8 cellular contexts compared by ENCODE assay signal in genomic region chr2:119174216-119174992, GRCh38. TPM values are rescaled to one million over a fixed set of nuclear protein-coding genes. Genes with fewer than 3 reads are reported as not detected.
DNase-seq lines count a peak whose midpoint lies in the region; ATAC-seq and TF ChIP-seq lines count a peak whose summit lies in the region.

No MANE protein-coding gene starts in this region.

- TF ChIP-seq CTCF in chondrocyte (IDR thresholded peaks at IDR 0.05), result peak; percentile 83

- H3K36me3 Mint-ChIP-seq in chondrocyte (ENCODE audit: low read depth), result no peaks in the 10 kb centered on the region

- ATAC-seq in GM21423 (IDR thresholded peaks at IDR 0.05; ENCODE audit: unreplicated experiment), result peak; percentile 74
- ATAC-seq in stimulated activated naive CD8-positive, alpha-beta T cell treated with anti-CD3 and anti-CD28 coated beads, Interleukin-15, Interleukin-2, amounts not matched to agents 100 U/mL and 50 U/mL, for 24 hours, result peak; percentile 67

- H3K27me3 Mint-ChIP-seq in chondrocyte (ENCODE audit: low read depth), result peaks cover 12% of the 10 kb centered on the region

- no peak overlapping the region for H3K4me3 Mint-ChIP-seq in chondrocyte (ENCODE audit: unreplicated experiment)

- peaks cover 4% of the 10 kb centered on the region for H3K4me1 Mint-ChIP-seq in chondrocyte (ENCODE audit: low read depth)

- no peak overlapping the region for H3K27ac Mint-ChIP-seq in chondrocyte (ENCODE audit: unreplicated experiment)

- no peaks in the 10 kb centered on the region for H3K9me3 Mint-ChIP-seq in chondrocyte (ENCODE audit: low read depth)

- DNase-seq in DMS153 treated with DMSO at 0.1 percent for 48 hours (lab: John Stamatoyannopoulos, UW; ENCODE audit: unreplicated experiment), result peak; percentile 27
- DNase-seq in MV-4-11 (lab: John Stamatoyannopoulos, UW), result peak; percentile 24
- peak; percentile 26 for DNase-seq in activated CD4-positive, CD25-positive, alpha-beta regulatory T cell treated with anti-CD3 and anti-CD28 coated beads, Interleukin-2, amount 50 U/mL, for 16 hours (ENCODE audit: low read depth, low spot score)
- no peak for DNase-seq in chondrocyte (ENCODE audit: low spot score)
- DNase-seq in mucosa of gallbladder (ENCODE audit: low spot score), result peak; percentile 13
- DNase-seq in stimulated activated naive CD8-positive, alpha-beta T cell treated with anti-CD3 and anti-CD28 coated beads, Interleukin-15, Interleukin-2, amounts not matched to agents 100 U/mL and 50 U/mL, for 24 hours, result peak; percentile 71
- DNase-seq in cerebellar nuclear complex (lab: John Stamatoyannopoulos, UW), result no peak

RNA-seq across cellular contexts. Expression of gene C1QL2, which starts 15.9 kb away (rescaled TPM):
- total RNA-seq in chondrocyte, result not detected in 3 replicates
- not detected for total RNA-seq in mucosa of gallbladder

RNA-seq across cellular contexts. Expression of gene STEAP3, which starts 49.2 kb away (rescaled TPM):
- 44.6 to 151 TPM (median 46.6 TPM) in 3 replicates for total RNA-seq in chondrocyte
- total RNA-seq in mucosa of gallbladder, result 9.3 TPM

Comparison
In these comparisons a context has a peak if more than half of its experiments do, and no peak if none do; other contexts are left out.
1. DNase-seq: peak in DMS153 treated with DMSO at 0.1 percent for 48 hours (single experiment), MV-4-11 (single experiment), activated CD4-positive, CD25-positive, alpha-beta regulatory T cell treated with anti-CD3 and anti-CD28 coated beads, Interleukin-2, amount 50 U/mL, for 16 hours (single experiment), mucosa of gallbladder (single experiment) and stimulated activated naive CD8-positive, alpha-beta T cell treated with anti-CD3 and anti-CD28 coated beads, Interleukin-15, Interleukin-2, amounts not matched to agents 100 U/mL and 50 U/mL, for 24 hours (single experiment); none in chondrocyte (single experiment) and cerebellar nuclear complex (0 of 2).